10 cellular contexts compared by ENCODE assay signal in the genomic region with DNA sequence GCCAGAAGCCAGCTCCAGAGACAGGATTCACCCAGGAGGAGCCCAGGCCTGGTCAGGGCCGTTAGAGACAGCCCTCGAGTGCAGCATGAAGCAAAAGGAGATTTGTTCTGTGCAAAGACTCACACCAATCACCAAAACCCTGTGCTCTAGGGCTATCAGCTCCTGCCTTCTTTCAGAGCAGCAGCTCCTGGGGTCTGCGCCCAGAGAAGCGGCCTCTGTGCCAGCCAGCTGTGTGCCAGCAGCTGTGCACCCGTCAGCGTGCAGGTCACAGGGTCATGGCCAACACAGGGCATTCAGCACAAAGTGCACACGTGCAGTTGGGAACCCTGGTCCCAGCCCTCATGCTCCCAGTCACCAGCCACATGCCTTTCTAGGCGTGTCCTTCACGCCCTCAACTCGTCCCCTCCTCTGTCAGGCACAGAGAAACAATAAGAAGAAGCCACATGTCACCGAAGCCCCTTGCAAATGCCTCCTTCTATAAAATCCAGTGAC. TPM values are rescaled to one million over a fixed set of nuclear protein-coding genes. Genes with fewer than 3 reads are reported as not detected.
DNase-seq lines count a peak whose midpoint lies in the region; FAIRE-seq and TF ChIP-seq lines count a peak whose summit lies in the region.
"Had no signal": no experiment of that assay in that cellular context is flagged by ENCODE, and none has a peak within 500 bp of the region (broad histone marks: within the 10 kb centered on the region; RNA-seq: fewer than 3 reads in every experiment).

No MANE protein-coding gene starts in this region.

- DNase-seq in LHCN-M2 (ENCODE audit: low read depth) (peak; percentile 63), H1 (ENCODE audit: low read depth in 1 of 2, low spot score in 2 of 2) (no peak), mesothelial cell of epicardium (ENCODE audit: low spot score in 2 of 2, unreplicated experiment in 2 of 2) (peak in 1 of 2 experiments; percentile 32), testis (no peak), SIG-M5 (lab: John Stamatoyannopoulos, UW) (no peak), NK-92 (lab: John Stamatoyannopoulos, UW; ENCODE audit: unreplicated experiment) (no peak)
- DNase-seq in stimulated activated CD4-positive, alpha-beta T cell treated with anti-CD3 and anti-CD28 coated beads, Interleukin-15, amount 100 ng/mL, for 24 hours: no peak
- no peak for DNase-seq in activated CD4-positive, alpha-beta T cell treated with anti-CD3 and anti-CD28 coated beads for 4 hours
- DNase-seq: NCI-H2107 had no signal

- no peak overlapping the region for H3K4me3 Mint-ChIP-seq in mesothelial cell of epicardium

- H3K9ac ChIP-seq in H1 (replicated peaks in 1 of 4; ENCODE audit: extremely low read depth in 1 of 4, low read depth in 3 of 4, low read length in 3 of 4): no peak overlapping the region

- H3K4me3 ChIP-seq in H1 (ENCODE audit: extremely low read depth in 1 of 4, insufficient read depth in 2 of 4, low read depth in 3 of 4, low read length in 4 of 4): no peak overlapping the region
- H3K4me3 ChIP-seq in testis: no peak overlapping the region

- TF ChIP-seq EP300 in H1 (IDR thresholded peaks at IDR 0.05; ENCODE audit: borderline replicate concordance in 1 of 2, low read depth in 2 of 2, low read length in 2 of 2): no peak

- H3K9me3 ChIP-seq in H1 (ENCODE audit: insufficient read depth in 2 of 2, low read depth in 1 of 2, low read length in 1 of 2) (no peaks in the 10 kb centered on the region), testis (no peaks in the 10 kb centered on the region)

- H2AK5ac ChIP-seq in H1 (ENCODE audit: low read depth, low read length): 0 out of 2 replicates have a peak overlapping the region, but pooled peaks have one; percentile 53

- peak overlapping the region; percentile 60; the same call in 1 of the 2 replicates for H2BK12ac ChIP-seq in H1 (ENCODE audit: low read depth, low read length)

- H3K4me1 Mint-ChIP-seq in mesothelial cell of epicardium: peaks cover 68% of the 10 kb centered on the region

- H2BK120ac ChIP-seq in H1 (replicated peaks; ENCODE audit: low read depth, low read length): no peak overlapping the region

- no peak overlapping the region for H3K4ac ChIP-seq in H1 (replicated peaks; ENCODE audit: insufficient read length, low read depth, low read length)

- no peak overlapping the region for H2BK5ac ChIP-seq in H1 (ENCODE audit: low read depth, low read length)

- no peak overlapping the region for H4K91ac ChIP-seq in H1 (replicated peaks; ENCODE audit: insufficient read length, low read length)

- H3K27ac Mint-ChIP-seq in mesothelial cell of epicardium: peak overlapping the region; percentile 74

- H3K56ac ChIP-seq in H1 (replicated peaks; ENCODE audit: insufficient read length, low read depth, low read length): no peak overlapping the region

- H2BK15ac ChIP-seq in H1 (ENCODE audit: low read length): peak overlapping the region; percentile 72; the same call in 1 of the 2 replicates

- no peak overlapping the region for H4K8ac ChIP-seq in H1 (ENCODE audit: extremely low read depth, insufficient read depth, low read length)

- TF ChIP-seq CTCF in H1 (IDR thresholded peaks at IDR 0.05; ENCODE audit: control extremely low read depth in 1 of 3, insufficient read depth in 1 of 3, low read depth in 1 of 3, low read length in 3 of 3): no peak
- TF ChIP-seq CTCF in mesothelial cell of epicardium (IDR thresholded peaks at IDR 0.05; ENCODE audit: unreplicated experiment): no peak
- TF ChIP-seq CTCF in testis (IDR thresholded peaks at IDR 0.05): no peak

- H4K20me1 ChIP-seq in H1 (replicated peaks in 1 of 2; ENCODE audit: control insufficient read depth in 1 of 2, insufficient read depth in 2 of 2, low read length in 2 of 2): peaks cover 2 to 7% of the 10 kb centered on the region in 2 experiments

- FAIRE-seq in H1 (lab: Jason Lieb, UNC): no peak
- FAIRE-seq: frontal cortex had no signal

- H3K79me2 ChIP-seq in H1 (ENCODE audit: control insufficient read depth in 1 of 2, insufficient read depth in 2 of 2, low read length in 2 of 2): peaks cover 0 to 37% of the 10 kb centered on the region in 2 experiments; a peak in 1 of 4 replicates

- H2AFZ ChIP-seq in H1 (ENCODE audit: low read length): no peak overlapping the region

- no peak for TF ChIP-seq RAD21 in H1 (IDR thresholded peaks at IDR 0.05 in 1 of 2, conservative IDR thresholded peaks at IDR 0.05 in 1 of 2; ENCODE audit: low read depth in 2 of 2, low read length in 2 of 2)

- TF ChIP-seq POLR2A in H1 (IDR thresholded peaks at IDR 0.05; ENCODE audit: control extremely low read depth in 1 of 2, low read depth in 2 of 2, low read length in 2 of 2): no peak
- TF ChIP-seq POLR2A in testis (IDR thresholded peaks at IDR 0.05): no peak

- no peak overlapping the region for H3K4me2 ChIP-seq in H1 (ENCODE audit: insufficient read depth in 1 of 2, low read depth in 2 of 2, low read length in 2 of 2)

- H3K79me1 ChIP-seq in H1 (ENCODE audit: low read depth, low read length): peaks cover 8% of the 10 kb centered on the region

- 96% methylated on average over 11 of the region's 11 CpGs; no CpG with 5 or more reads in 1 of the 2 experiments for whole genome bisulfite sequencing in H1 (ENCODE audit: extremely low coverage in 1 of 2, insufficient coverage in 1 of 2, insufficient read length in 1 of 2, insufficient replicate concordance in 2 of 2, low coverage in 1 of 2, low lambda C conversion rate in 2 of 2, missing lambda C conversion rate in 1 of 2), 2 experiments
- WGBS in testis, 2 donors: 33 to 54% methylated on average over 7 to 11 of the region's 11 CpGs

- H3K23me2 ChIP-seq in H1 (ENCODE audit: low read depth, low read length): peaks cover 1% of the 10 kb centered on the region

- no peak overlapping the region for H3K14ac ChIP-seq in H1 (ENCODE audit: insufficient read length)

- H3K27ac ChIP-seq in H1 (ENCODE audit: low read depth, low read length) (no peak overlapping the region), testis (peak overlapping the region; percentile 69 to 94)

- H3K4me1 ChIP-seq in H1 (replicated peaks in 1 of 4; ENCODE audit: control insufficient read depth in 3 of 4, insufficient read depth in 4 of 4, low read length in 3 of 4): peaks cover 0 to 2% (median 2%) of the 10 kb centered on the region in 4 experiments; a peak in 4 of 7 replicates
- peaks cover 72% of the 10 kb centered on the region for H3K4me1 ChIP-seq in testis

- no peak overlapping the region for H3K18ac ChIP-seq in H1 (ENCODE audit: extremely low read depth, low read length)

- H3K27me3 ChIP-seq in H1 (replicated peaks in 1 of 4; ENCODE audit: control insufficient read depth in 3 of 4, extremely low read depth in 1 of 4, insufficient read depth in 3 of 4, low read length in 3 of 4) (peaks cover 0 to under 1% (median 0%) of the 10 kb centered on the region in 4 experiments; a peak in 2 of 7 replicates), testis (no peaks in the 10 kb centered on the region)

- no peaks in the 10 kb centered on the region for H3K9me3 Mint-ChIP-seq in mesothelial cell of epicardium

- peaks cover 0 to 22% (median 7%) of the 10 kb centered on the region in 4 experiments; a peak in 5 of 8 replicates for H3K36me3 ChIP-seq in H1 (ENCODE audit: control insufficient read depth in 2 of 4, insufficient read depth in 4 of 4, low read length in 3 of 4)
- H3K36me3 ChIP-seq in testis (ENCODE audit: low read depth, missing control alignments): no peaks in the 10 kb centered on the region

- POLR2A ChIA-PET in H1 (lab: Charles Lee; ENCODE audit: partially characterized antibody): interaction anchor here (1.1 kb wide), 1 partner anchor 35 kb away, joined by 4 read pairs; no protein-coding TSS in a partner anchor

- CTCF ChIA-PET in H1 (lab: Charles Lee; ENCODE audit: partially characterized antibody): interaction anchor here (1.0 to 2.3 kb wide), 4 partner anchors 8 to 264 kb away, joined by 3 to 8 read pairs (median 6); no protein-coding TSS in a partner anchor

- peaks cover 2% of the 10 kb centered on the region for H3K36me3 Mint-ChIP-seq in mesothelial cell of epicardium

- H3K23ac ChIP-seq in H1 (ENCODE audit: insufficient read length): no peak overlapping the region

- H4K5ac ChIP-seq in H1 (ENCODE audit: insufficient read length, low read depth, low read length): no peak overlapping the region

- H3K27me3 Mint-ChIP-seq in mesothelial cell of epicardium (ENCODE audit: low read depth): no peaks in the 10 kb centered on the region

- intact Hi-C loops in testis (cut with DNase I; ENCODE audit: low total_unique reads): no loop called here

- no peak overlapping the region for H2BK20ac ChIP-seq in H1 (ENCODE audit: low read length)

TF ChIP-seq in H1, 55 proteins besides CTCF, POLR2A, EP300 and RAD21:
- TF ChIP-seq TCF12 (IDR thresholded peaks at IDR 0.05; ENCODE audit: low read depth, low read length): no peak
- TF ChIP-seq, protein P1, sequence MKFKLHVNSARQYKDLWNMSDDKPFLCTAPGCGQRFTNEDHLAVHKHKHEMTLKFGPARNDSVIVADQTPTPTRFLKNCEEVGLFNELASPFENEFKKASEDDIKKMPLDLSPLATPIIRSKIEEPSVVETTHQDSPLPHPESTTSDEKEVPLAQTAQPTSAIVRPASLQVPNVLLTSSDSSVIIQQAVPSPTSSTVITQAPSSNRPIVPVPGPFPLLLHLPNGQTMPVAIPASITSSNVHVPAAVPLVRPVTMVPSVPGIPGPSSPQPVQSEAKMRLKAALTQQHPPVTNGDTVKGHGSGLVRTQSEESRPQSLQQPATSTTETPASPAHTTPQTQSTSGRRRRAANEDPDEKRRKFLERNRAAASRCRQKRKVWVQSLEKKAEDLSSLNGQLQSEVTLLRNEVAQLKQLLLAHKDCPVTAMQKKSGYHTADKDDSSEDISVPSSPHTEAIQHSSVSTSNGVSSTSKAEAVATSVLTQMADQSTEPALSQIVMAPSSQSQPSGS (IDR thresholded peaks at IDR 0.05; ENCODE audit: low read length): no peak
- TF ChIP-seq NRF1 (IDR thresholded peaks at IDR 0.05; ENCODE audit: low read depth, low read length): no peak
- no peak for TF ChIP-seq TEAD4 (IDR thresholded peaks at IDR 0.05; ENCODE audit: low read depth, low read length)
- TF ChIP-seq CBX8 (IDR thresholded peaks at IDR 0.05; ENCODE audit: borderline replicate concordance, low read depth, low read length): no peak

RNA-seq across cellular contexts. Expression of a gene that starts 49.3 kb away (rescaled TPM):
- total RNA-seq in LHCN-M2 (2014; rRNA removed): 5.5 and 7.9 TPM in 2 replicates
- polyA plus RNA-seq in LHCN-M2 (2012): 3.9 TPM
- total RNA-seq in H1 (2021; fragmentation: NEBNext Ultra II Directional; extraction: Animal tissue kit (Norgen Biotek cat#: 25700)): 16.5 and 17.0 TPM in 2 replicates
- 7.3 and 9.2 TPM in 2 replicates for polyA plus RNA-seq in H1 (2011; rRNA removed)
- polyA plus RNA-seq in H1 (2011; cell fraction: cytosol; rRNA removed): 9.3 TPM
- 15.7 TPM for polyA plus RNA-seq in H1 (2011; cell fraction: nucleus; rRNA removed)
- 8.0 to 13.2 TPM (median 9.8 TPM) in 4 replicates for polyA plus RNA-seq in H1 (2012, experiment 1 of 2)
- 3.3 TPM for polyA plus RNA-seq in H1 (2012, experiment 2 of 2)
- polyA plus RNA-seq in H1 (2013, experiment 1 of 2): 4.8 TPM
- polyA plus RNA-seq in H1 (2013, experiment 2 of 2): 4.1 TPM
- polyA minus RNA-seq in H1 (2011; rRNA and poly(A)+ RNA removed): 13.4 and 18.4 TPM in 2 replicates
- 14.1 TPM for polyA minus RNA-seq in H1 (2011; cell fraction: cytosol; rRNA and poly(A)+ RNA removed)
- polyA minus RNA-seq in H1 (2011; cell fraction: nucleus; rRNA and poly(A)+ RNA removed): 25.4 TPM
- 84.4 to 92.1 TPM (median 90.9 TPM) in 3 replicates for total RNA-seq in mesothelial cell of epicardium
- 100 to 1,000 TPM; 189 to 212 TPM for total RNA-seq in testis
- 79.0 TPM for polyA plus RNA-seq in testis (ENCODE audit: insufficient read depth, low read depth, low replicate concordance)
